8 cellular contexts compared by ENCODE assay signal in the genomic region with DNA sequence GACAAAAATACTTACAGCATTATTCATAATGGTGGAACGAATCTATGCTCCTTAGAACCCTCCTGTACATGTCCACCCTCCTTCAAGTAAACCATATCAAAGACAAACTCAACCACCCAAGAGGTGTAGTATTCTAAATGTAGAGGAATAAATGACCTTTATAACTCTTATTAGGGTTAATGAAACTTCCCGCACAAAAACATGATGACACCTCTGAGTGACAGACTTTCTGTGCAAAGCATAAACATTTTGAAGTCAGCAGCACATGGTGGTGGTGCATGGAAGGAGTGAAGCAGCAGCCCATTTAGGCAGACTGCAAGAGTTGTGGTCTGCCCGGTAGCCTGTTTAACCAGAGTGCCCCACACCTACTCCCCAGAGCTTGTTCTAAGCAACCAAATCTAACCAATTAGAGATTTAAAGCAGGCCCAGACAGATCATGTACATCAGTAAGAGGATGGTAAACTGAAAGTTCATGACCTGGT.
DNase-seq lines count a peak whose midpoint lies in the region; ATAC-seq and TF ChIP-seq lines count a peak whose summit lies in the region.

No MANE protein-coding gene starts in this region.

- ATAC-seq in HG03025 (IDR thresholded peaks at IDR 0.05; ENCODE audit: low FRiP score, unreplicated experiment): peak; percentile 6

- H3K4me3 ChIP-seq in AG09309 (ENCODE audit: control insufficient read depth, low read depth, low read length) (peak overlapping the region; percentile 79), astrocyte of the spinal cord (ENCODE audit: low read depth, low read length) (peak overlapping the region; percentile 95), muscle layer of colon (ENCODE audit: low read depth in 1 of 2, low read length in 2 of 2) (peak overlapping the region; percentile 43 to 99)

- peaks cover 5% of the 10 kb centered on the region for H3K36me3 ChIP-seq in muscle layer of colon (ENCODE audit: insufficient read depth, low read length)

- no peaks in the 10 kb centered on the region for H3K9me3 ChIP-seq in muscle layer of colon (ENCODE audit: low read length)

- H3K9ac ChIP-seq in muscle layer of colon (ENCODE audit: low read length): peak overlapping the region; percentile 12

- peak overlapping the region; percentile 76 for H3K27ac ChIP-seq in muscle layer of colon (ENCODE audit: low read depth, low read length)

- TF ChIP-seq CTCF in AG09309 (IDR thresholded peaks at IDR 0.05; ENCODE audit: control insufficient read depth, insufficient read depth, low read depth, low read length, missing control alignments) (no peak), astrocyte of the spinal cord (IDR thresholded peaks at IDR 0.05; ENCODE audit: low read depth, low read length) (no peak), GM20000 (IDR thresholded peaks at IDR 0.05; ENCODE audit: extremely low read depth, missing control alignments) (no peak)

- DNase-seq in AG09309 (ENCODE audit: low read depth): no peak
- no peak for DNase-seq in astrocyte of the spinal cord (ENCODE audit: low read depth, low spot score)
- no peak for DNase-seq in GM20000 (ENCODE audit: low spot score)
- no peak for DNase-seq in NK-92 treated with Interleukin-12 subunit alpha and Interleukin-12 subunit beta, amount 100 ng/mL, for 24 hours (lab: John Stamatoyannopoulos, UW)
- no peak for DNase-seq in activated CD4-positive, CD25-positive, alpha-beta regulatory T cell treated with anti-CD3 and anti-CD28 coated beads, Interleukin-2, amount 50 U/mL, for 72 hours
- DNase-seq in iPS-NIHi11 (ENCODE audit: low spot score): no peak

- in situ Hi-C loops in astrocyte of the spinal cord (cut with HindIII; ENCODE audit: low sequenced_read_pairs): no loop called here

- H3K27me3 ChIP-seq in muscle layer of colon (ENCODE audit: control insufficient read depth in 1 of 2, insufficient read depth in 2 of 2, low read length in 2 of 2): no peaks in the 10 kb centered on the region

- H3K4me1 ChIP-seq in muscle layer of colon (ENCODE audit: insufficient read depth, low read length): no peaks in the 10 kb centered on the region
